Comparison of ENCODE assay signal across 40 cellular contexts in the genomic region with DNA sequence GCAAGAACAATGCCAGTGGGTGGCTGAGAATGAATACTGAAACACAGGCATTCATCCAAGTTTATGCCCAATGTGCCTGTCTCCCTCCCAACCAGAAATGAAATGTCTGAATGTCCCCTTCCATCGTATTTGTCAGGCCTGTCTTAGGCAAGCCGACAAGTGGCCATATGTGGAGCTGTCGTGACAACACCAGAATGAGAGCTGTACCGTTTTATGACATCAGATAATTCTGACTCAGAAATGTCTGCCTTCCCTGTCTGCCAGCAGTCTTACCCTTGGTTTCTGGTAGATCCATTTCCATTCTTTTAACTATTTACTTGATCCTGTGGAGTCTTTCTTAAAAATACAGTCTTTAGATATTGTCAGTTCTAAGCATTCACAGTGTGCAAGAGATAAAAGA.
"Had no signal": no experiment of that assay in that cellular context is flagged by ENCODE, and none has a peak within 500 bp of the region (broad histone marks: within the 10 kb centered on the region; RNA-seq: fewer than 3 reads in every experiment).

No MANE protein-coding gene starts in this region.

- H3K9me3 ChIP-seq: ascending aorta had no signal

- H3K4me1 ChIP-seq: adrenal gland, ascending aorta, body of pancreas, breast epithelium had no signal

- H3K27ac Mint-ChIP-seq: activated naive CD4-positive, alpha-beta T cell treated with anti-CD3 and anti-CD28 coated beads for 36 hours; activated naive CD4-positive, alpha-beta T cell treated with anti-CD3 and anti-CD28 coated beads, Interleukin-2, amount 10 ng/mL, durations not matched to agents 7 days and 5 days; activated naive CD4-positive, alpha-beta T cell treated with anti-CD3 and anti-CD28 coated beads, Interleukin-2, amount 50 U/mL, for 24 hours; activated naive CD4-positive, alpha-beta T cell treated with anti-CD3 and anti-CD28 coated beads, Interleukin-2, amount 50 U/mL, for 72 hours; activated naive CD8-positive, alpha-beta T cell; activated naive CD8-positive, alpha-beta T cell treated with anti-CD3 and anti-CD28 coated beads for 36 hours; activated naive CD8-positive, alpha-beta T cell treated with anti-CD3 and anti-CD28 coated beads, Interleukin-2, amount 10 ng/mL, durations not matched to agents 7 days and 5 days; activated naive CD8-positive, alpha-beta T cell treated with anti-CD3 and anti-CD28 coated beads, Interleukin-2, amount 50 U/mL, for 24 hours; activated T-cell treated with anti-CD3 and anti-CD28 coated beads, Interleukin-2, amount 50 U/mL, for 24 hours; activated T-helper 1 cell treated with anti-CD3 and anti-CD28 coated beads, Interleukin-12 subunit alpha, Interleukin-12 subunit beta, Interleukin-2, Interleukin-4 antibody, amounts not matched to agents 30 ng/mL and 10 ng/mL and 1 ng/mL, durations not matched to agents 14 hours and 24 hours and 36 hours; activated T-helper 2 cell treated with anti-CD3 and anti-CD28 coated beads, Interferon-gamma antibody, Interleukin-2, Interleukin-4, amounts not matched to agents 10 μg/mL and 5 μg/mL and 100 μg/mL, durations not matched to agents 14 hours and 24 hours and 36 hours; brain had no signal

- DNase-seq: activated effector memory CD4-positive, alpha-beta T cell treated with anti-CD3 and anti-CD28 coated beads, Interleukin-2, amount 50 U/mL, for 16 hours; activated effector memory CD4-positive, alpha-beta T cell treated with Interleukin-2 at 50 U/mL for 16 hours; activated gamma-delta T cell; activated gamma-delta T cell treated with Interleukin-2 at 50 U/mL for 16 hours; activated naive CD4-positive, alpha-beta T cell; activated naive CD4-positive, alpha-beta T cell treated with anti-CD3 and anti-CD28 coated beads for 36 hours; activated naive CD4-positive, alpha-beta T cell treated with anti-CD3 and anti-CD28 coated beads, Interleukin-2, amount 10 ng/mL, durations not matched to agents 7 days and 5 days; activated naive CD4-positive, alpha-beta T cell treated with anti-CD3 and anti-CD28 coated beads, Interleukin-2, amount 50 U/mL, for 16 hours; activated naive CD4-positive, alpha-beta T cell treated with Interleukin-2 at 50 U/mL for 16 hours; activated naive CD8-positive, alpha-beta T cell treated with anti-CD3 and anti-CD28 coated beads for 36 hours; activated naive CD8-positive, alpha-beta T cell treated with anti-CD3 and anti-CD28 coated beads, Interleukin-2, amount 10 ng/mL, durations not matched to agents 7 days and 5 days; activated naive CD8-positive, alpha-beta T cell treated with anti-CD3 and anti-CD28 coated beads, Interleukin-2, amount 50 U/mL, for 24 hours; activated T-cell treated with anti-CD3 and anti-CD28 coated beads, Interleukin-2, amount 50 U/mL, for 1 hour; activated T-cell treated with anti-CD3 and anti-CD28 coated beads, Interleukin-2, amount 50 U/mL, for 24 hours; activated T-cell treated with anti-CD3 and anti-CD28 coated beads, Interleukin-2, amount 50 U/mL, for 4 hours; activated T-cell treated with anti-CD3 and anti-CD28 coated beads, Interleukin-2, amount 50 U/mL, for 48 hours; activated T-cell treated with anti-CD3 and anti-CD28 coated beads, Interleukin-2, amount 50 U/mL, for 72 hours; adrenal gland; amniotic stem cell; amygdala; anterior cingulate cortex; aorta; body of pancreas; brain microvascular endothelial cell; caudate nucleus; central memory CD4-positive, alpha-beta T cell; cerebellar nuclear complex had no signal

- H3K4me3 ChIP-seq: adrenal gland, ascending aorta, body of pancreas, breast epithelium, cardiac muscle cell had no signal

- H3K27me3 Mint-ChIP-seq: activated naive CD4-positive, alpha-beta T cell treated with anti-CD3 and anti-CD28 coated beads, Interleukin-2, amount 10 ng/mL, durations not matched to agents 7 days and 5 days; activated naive CD4-positive, alpha-beta T cell treated with anti-CD3 and anti-CD28 coated beads, Interleukin-2, amount 50 U/mL, for 24 hours; activated naive CD8-positive, alpha-beta T cell; activated naive CD8-positive, alpha-beta T cell treated with anti-CD3 and anti-CD28 coated beads for 36 hours; activated naive CD8-positive, alpha-beta T cell treated with anti-CD3 and anti-CD28 coated beads, Interleukin-2, amount 10 ng/mL, durations not matched to agents 7 days and 5 days; activated naive CD8-positive, alpha-beta T cell treated with anti-CD3 and anti-CD28 coated beads, Interleukin-2, amount 50 U/mL, for 24 hours; activated T-cell treated with anti-CD3 and anti-CD28 coated beads, Interleukin-2, amount 50 U/mL, for 24 hours; activated T-helper 17 cell treated with anti-CD3 and anti-CD28 coated beads, Interleukin-2, amount 50 U/mL, for 72 hours; brain; central memory CD8-positive, alpha-beta T cell had no signal

- H3K27me3 ChIP-seq: adrenal gland, ascending aorta, body of pancreas, brain microvascular endothelial cell, breast epithelium, cardiac muscle cell had no signal

- H3K27ac ChIP-seq: adrenal gland, ascending aorta, body of pancreas, brain microvascular endothelial cell, breast epithelium, cardiac muscle cell had no signal

- FAIRE-seq: astrocyte, bronchial epithelial cell had no signal

- H3K36me3 ChIP-seq: adrenal gland, ascending aorta, brain microvascular endothelial cell, breast epithelium, cardiac muscle cell had no signal

- ATAC-seq: activated naive CD4-positive, alpha-beta T cell treated with anti-CD3 and anti-CD28 coated beads, Interleukin-2, amount 50 U/mL, for 72 hours; activated naive CD8-positive, alpha-beta T cell treated with anti-CD3 and anti-CD28 coated beads, Interleukin-2, amount 50 U/mL, for 24 hours; activated T-cell treated with anti-CD3 and anti-CD28 coated beads, Interleukin-2, amount 50 U/mL, for 4 hours; activated T-cell treated with anti-CD3 and anti-CD28 coated beads, Interleukin-2, amount 50 U/mL, for 72 hours; activated T-helper 17 cell treated with anti-CD3 and anti-CD28 coated beads, Interleukin-2, amount 50 U/mL, for 72 hours; body of pancreas had no signal

- H3K9me3 Mint-ChIP-seq: central memory CD8-positive, alpha-beta T cell had no signal

- H3K4me3 Mint-ChIP-seq: activated naive CD4-positive, alpha-beta T cell treated with anti-CD3 and anti-CD28 coated beads for 36 hours; activated naive CD4-positive, alpha-beta T cell treated with anti-CD3 and anti-CD28 coated beads, Interleukin-2, amount 10 ng/mL, durations not matched to agents 7 days and 5 days; activated naive CD4-positive, alpha-beta T cell treated with anti-CD3 and anti-CD28 coated beads, Interleukin-2, amount 50 U/mL, for 24 hours; activated naive CD8-positive, alpha-beta T cell; activated naive CD8-positive, alpha-beta T cell treated with anti-CD3 and anti-CD28 coated beads for 36 hours; activated naive CD8-positive, alpha-beta T cell treated with anti-CD3 and anti-CD28 coated beads, Interleukin-2, amount 10 ng/mL, durations not matched to agents 7 days and 5 days; activated naive CD8-positive, alpha-beta T cell treated with anti-CD3 and anti-CD28 coated beads, Interleukin-2, amount 50 U/mL, for 24 hours; activated T-cell treated with anti-CD3 and anti-CD28 coated beads, Interleukin-2, amount 50 U/mL, for 24 hours; activated T-cell treated with anti-CD3 and anti-CD28 coated beads, Interleukin-2, amount 50 U/mL, for 4 hours; activated T-cell treated with anti-CD3 and anti-CD28 coated beads, Interleukin-2, amount 50 U/mL, for 72 hours; activated T-helper 1 cell treated with anti-CD3 and anti-CD28 coated beads, Interleukin-12 subunit alpha, Interleukin-12 subunit beta, Interleukin-2, Interleukin-4 antibody, amounts not matched to agents 30 ng/mL and 10 ng/mL and 1 ng/mL, durations not matched to agents 14 hours and 24 hours and 36 hours; activated T-helper 17 cell treated with anti-CD3 and anti-CD28 coated beads, Interleukin-2, amount 50 U/mL, for 72 hours; brain; central memory CD8-positive, alpha-beta T cell had no signal
